Comparison of ENCODE assay signal across 10 cellular contexts in the genomic region with DNA sequence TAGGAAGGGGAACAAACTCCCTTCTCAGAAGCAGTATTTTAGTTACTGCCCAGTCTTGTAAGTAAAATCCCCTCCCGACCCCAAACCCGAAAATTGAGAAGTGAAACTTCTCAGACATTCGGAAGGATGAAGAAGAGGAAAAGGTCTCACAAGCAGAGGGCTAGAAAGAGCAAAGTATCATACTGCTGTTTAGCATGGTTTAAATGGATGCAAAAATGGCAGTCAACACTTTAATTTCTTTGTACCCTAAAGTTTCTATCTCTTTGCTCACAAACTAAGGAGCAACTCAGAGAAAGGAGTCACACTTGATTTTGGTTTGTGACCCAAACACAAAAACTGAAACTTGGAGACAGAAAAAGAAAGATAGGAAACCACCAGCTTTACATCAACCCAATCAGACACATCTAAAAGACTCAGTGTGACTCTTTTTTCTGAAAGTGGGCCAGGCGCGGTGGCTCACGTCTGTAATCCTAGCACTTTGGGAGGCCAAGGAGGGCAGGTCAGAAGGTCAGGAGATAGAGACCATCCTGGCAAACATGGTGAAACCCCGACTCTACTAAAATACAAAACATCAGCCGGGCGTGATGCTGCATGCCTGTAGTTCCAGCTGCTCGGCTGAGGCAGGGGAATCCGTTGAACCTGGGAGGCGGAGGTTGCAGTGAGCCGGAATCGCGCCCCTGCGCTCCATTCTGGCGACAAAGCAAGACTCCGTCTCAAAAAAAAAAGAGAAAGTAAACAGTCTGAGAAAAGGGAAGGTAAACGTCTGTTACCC.
DNase-seq lines count a peak whose midpoint lies in the region; ATAC-seq and TF ChIP-seq lines count a peak whose summit lies in the region.
"Had no signal": no experiment of that assay in that cellular context is flagged by ENCODE, and none has a peak within 500 bp of the region (broad histone marks: within the 10 kb centered on the region; RNA-seq: fewer than 3 reads in every experiment).

No MANE protein-coding gene starts in this region.

- WGBS in trophoblast cell (ENCODE audit: extremely low coverage, insufficient coverage, insufficient read length) = no CpG with 5 or more reads among the region's 19 CpGs

- H3K9ac ChIP-seq in trophoblast cell (ENCODE audit: low read length) = no peak overlapping the region

- H3K36me3 ChIP-seq in left lung (no peaks in the 10 kb centered on the region), trophoblast cell (ENCODE audit: control insufficient read depth in 1 of 2, insufficient read depth in 2 of 2, low read length in 2 of 2) (no peaks in the 10 kb centered on the region)

- no peak overlapping the region for H2BK12ac ChIP-seq in trophoblast cell (ENCODE audit: low read length)

- ATAC-seq in GM18858 (IDR thresholded peaks at IDR 0.05; ENCODE audit: unreplicated experiment) (peak; percentile 66), GM21526 (IDR thresholded peaks at IDR 0.05; ENCODE audit: low FRiP score, unreplicated experiment) (peak; percentile 64), HG03378 (IDR thresholded peaks at IDR 0.05; ENCODE audit: unreplicated experiment) (peak; percentile 79), left lung (peak; percentile 40)

- no peak overlapping the region for H4K8ac ChIP-seq in trophoblast cell (ENCODE audit: low read depth, low read length)

- no peak overlapping the region for H4K91ac ChIP-seq in trophoblast cell (ENCODE audit: low read depth, low read length)

- H3K4ac ChIP-seq in trophoblast cell (ENCODE audit: low read depth, low read length) = no peak overlapping the region

- no peak overlapping the region for H2BK5ac ChIP-seq in trophoblast cell (ENCODE audit: low read depth, low read length, poor library complexity)

- H3K4me3 ChIP-seq in left lung = no peak overlapping the region
- H3K4me3 ChIP-seq in trophoblast cell (ENCODE audit: low read depth, low read length) = no peak overlapping the region
- H3K4me3 ChIP-seq: lung had no signal

- no peak overlapping the region for H2BK120ac ChIP-seq in trophoblast cell (ENCODE audit: insufficient read depth, low read length, poor library complexity)

- H3K27ac ChIP-seq in left lung (no peak overlapping the region), trophoblast cell (ENCODE audit: low read depth, low read length) (no peak overlapping the region)

- no peak overlapping the region for H3K4me2 ChIP-seq in trophoblast cell (ENCODE audit: low read length)

- DNase-seq in left lung (no peak), NCI-H187 treated with DMSO at 0.1 percent for 48 hours (lab: John Stamatoyannopoulos, UW) (no peak), ureter (ENCODE audit: low spot score) (no peak), superior temporal gyrus (ENCODE audit: extremely low spot score) (no peak), trophoblast cell (no peak)
- DNase-seq: endodermal cell had no signal

- no peaks in the 10 kb centered on the region for H3K4me1 ChIP-seq in left lung
- H3K4me1 ChIP-seq in trophoblast cell (ENCODE audit: control insufficient read depth in 1 of 2, insufficient read depth in 2 of 2, low read length in 2 of 2) = peaks cover 14% of the 10 kb centered on the region in 2 experiments

- H4K12ac ChIP-seq in trophoblast cell (ENCODE audit: low read depth, low read length) = no peak overlapping the region

- peaks cover 2% of the 10 kb centered on the region for H3K79me1 ChIP-seq in trophoblast cell (ENCODE audit: low read length)

- no peaks in the 10 kb centered on the region for H3K79me2 ChIP-seq in trophoblast cell (ENCODE audit: control insufficient read depth, insufficient read depth, low read length, poor library complexity)

- H3K27me3 ChIP-seq in left lung (peaks cover 0 to 8% of the 10 kb centered on the region in 2 donors), trophoblast cell (ENCODE audit: insufficient read depth, low read length) (no peaks in the 10 kb centered on the region)

- H3K18ac ChIP-seq in trophoblast cell (ENCODE audit: low read length) = no peak overlapping the region

- H2AK5ac ChIP-seq in trophoblast cell (ENCODE audit: low read length) = no peak overlapping the region

- H3K9me3 ChIP-seq in left lung = no peaks in the 10 kb centered on the region
- H3K9me3 ChIP-seq in trophoblast cell (ENCODE audit: insufficient read depth, low read depth, low read length) = peaks cover 3% of the 10 kb centered on the region

- H3K14ac ChIP-seq in trophoblast cell (ENCODE audit: low read length) = no peak overlapping the region

- H3K23ac ChIP-seq in trophoblast cell (ENCODE audit: low read length) = no peak overlapping the region

- intact Hi-C loops in left lung (cut with DNase I) = no loop called here

- TF ChIP-seq CTCF in left lung (IDR thresholded peaks at IDR 0.05) = no peak

- H2AFZ ChIP-seq in trophoblast cell (ENCODE audit: insufficient read depth, low read length, poor library complexity) = no peak overlapping the region
